Comparison of ENCODE assay signal across 15 cellular contexts in the genomic region with DNA sequence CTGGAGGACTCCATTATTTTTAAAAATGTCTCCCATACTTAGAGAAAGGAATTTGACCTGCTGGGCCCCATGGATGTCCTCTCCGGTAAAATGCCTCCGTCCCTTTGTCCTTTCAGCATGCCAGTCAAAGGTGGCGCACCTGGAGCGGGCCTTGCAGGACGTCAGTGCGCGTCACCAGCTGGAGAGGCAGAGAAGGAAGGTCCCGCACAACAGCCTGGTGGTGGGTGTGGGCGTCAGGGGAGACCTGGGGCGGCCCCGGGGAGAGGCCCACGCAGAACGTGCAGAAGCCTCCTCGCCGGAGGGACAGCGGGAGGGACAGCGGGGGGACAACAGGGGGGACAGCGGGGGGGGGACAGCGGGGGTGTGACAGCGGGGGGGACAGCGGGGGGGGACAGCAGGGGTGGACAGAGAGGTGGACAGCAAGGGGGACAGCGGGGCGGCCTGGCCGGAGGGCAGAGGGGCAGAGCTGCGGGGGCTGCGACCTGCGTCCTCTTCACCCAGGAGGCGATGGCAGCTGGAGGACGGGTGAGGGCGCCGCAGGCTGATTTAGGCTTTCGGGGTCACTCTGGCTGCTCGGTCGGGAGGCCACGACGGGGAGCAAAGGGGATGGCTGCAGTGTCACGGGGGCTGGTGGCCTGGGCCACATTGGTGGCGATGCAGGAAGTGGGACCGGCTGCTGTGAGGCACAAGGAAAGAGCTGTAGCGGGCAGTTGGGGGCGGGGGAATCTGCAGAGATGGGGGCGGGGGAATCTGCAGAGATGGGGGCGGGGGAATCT. TPM values are rescaled to one million over a fixed set of nuclear protein-coding genes. Genes with fewer than 3 reads are reported as not detected.
DNase-seq lines count a peak whose midpoint lies in the region; ATAC-seq and TF ChIP-seq lines count a peak whose summit lies in the region.
"Had no signal": no experiment of that assay in that cellular context is flagged by ENCODE, and none has a peak within 500 bp of the region (broad histone marks: within the 10 kb centered on the region; RNA-seq: fewer than 3 reads in every experiment).

No MANE protein-coding gene starts in this region.

- TF ChIP-seq CTCF in upper lobe of right lung (IDR thresholded peaks at IDR 0.05), result no peak

- peak; percentile 13 for DNase-seq in NOMO-1 treated with DMSO at 0.1 percent for 48 hours (lab: John Stamatoyannopoulos, UW; ENCODE audit: unreplicated experiment)
- DNase-seq in NOMO-1 treated with dmso at 0.1 percent for 144 hours (lab: John Stamatoyannopoulos, UW; ENCODE audit: unreplicated experiment), result no peak
- no peak for DNase-seq in T-helper 17 cell
- DNase-seq in left colon, result no peak
- peak; percentile 54 for DNase-seq in upper lobe of right lung
- no peak for DNase-seq in activated T-cell treated with anti-CD3 and anti-CD28 coated beads, Interleukin-2, amount 50 U/mL, for 24 hours
- no peak for DNase-seq in NCI-H82 (lab: John Stamatoyannopoulos, UW)
- DNase-seq in dedifferentiated amniotic fluid mesenchymal stem cell (ENCODE audit: extremely low spot score), result no peak
- DNase-seq: NCI-H1092, NCI-H748 treated with DMSO at 0.1 percent for 48 hours, nephron progenitor cell, SJCRH30 had no signal

- H3K4me3 ChIP-seq in upper lobe of right lung, result no peak overlapping the region
- H3K4me3 ChIP-seq: SJCRH30 had no signal

- H3K9me3 Mint-ChIP-seq in activated T-cell treated with anti-CD3 and anti-CD28 coated beads, Interleukin-2, amount 50 U/mL, for 24 hours, result no peaks in the 10 kb centered on the region
- H3K9me3 Mint-ChIP-seq: nephron progenitor cell had no signal

- intact Hi-C loops in left colon (cut with DNase I, micrococcal nuclease) (no loop called here), upper lobe of right lung (cut with DNase I) (no loop called here)

- peaks cover 11% of the 10 kb centered on the region for H3K27me3 Mint-ChIP-seq in T-helper 17 cell
- peaks cover 6% of the 10 kb centered on the region for H3K27me3 Mint-ChIP-seq in activated T-cell treated with anti-CD3 and anti-CD28 coated beads, Interleukin-2, amount 50 U/mL, for 24 hours

- no peaks in the 10 kb centered on the region for H3K27me3 ChIP-seq in upper lobe of right lung
- H3K27me3 ChIP-seq: SJCRH30 had no signal

- H3K36me3 ChIP-seq in upper lobe of right lung, result no peaks in the 10 kb centered on the region
- H3K36me3 ChIP-seq: SJCRH30 had no signal

- H3K4me1 ChIP-seq in upper lobe of right lung, result no peaks in the 10 kb centered on the region
- H3K4me1 ChIP-seq: SJCRH30 had no signal

- peak overlapping the region; percentile 76 for H3K4me3 Mint-ChIP-seq in T-helper 17 cell
- no peak overlapping the region for H3K4me3 Mint-ChIP-seq in activated T-cell treated with anti-CD3 and anti-CD28 coated beads, Interleukin-2, amount 50 U/mL, for 24 hours
- H3K4me3 Mint-ChIP-seq: activated naive CD8-positive, alpha-beta T cell had no signal

- H3K36me3 Mint-ChIP-seq in T-helper 17 cell (ENCODE audit: low read depth), result peaks cover 2% of the 10 kb centered on the region
- no peaks in the 10 kb centered on the region for H3K36me3 Mint-ChIP-seq in activated T-cell treated with anti-CD3 and anti-CD28 coated beads, Interleukin-2, amount 50 U/mL, for 24 hours (ENCODE audit: low read depth)
- H3K36me3 Mint-ChIP-seq: activated naive CD8-positive, alpha-beta T cell had no signal

- H3K27ac Mint-ChIP-seq in T-helper 17 cell, result no peak overlapping the region
- H3K27ac Mint-ChIP-seq in activated T-cell treated with anti-CD3 and anti-CD28 coated beads, Interleukin-2, amount 50 U/mL, for 24 hours, result no peak overlapping the region
- H3K27ac Mint-ChIP-seq: activated naive CD8-positive, alpha-beta T cell had no signal

- H3K9me3 ChIP-seq in T-helper 17 cell (ENCODE audit: control insufficient read depth, low read length, poor library complexity, severe bottlenecking), result no peaks in the 10 kb centered on the region
- no peaks in the 10 kb centered on the region for H3K9me3 ChIP-seq in upper lobe of right lung
- H3K9me3 ChIP-seq: SJCRH30 had no signal

- H3K4me1 Mint-ChIP-seq in T-helper 17 cell, result peaks cover 2% of the 10 kb centered on the region
- H3K4me1 Mint-ChIP-seq in activated T-cell treated with anti-CD3 and anti-CD28 coated beads, Interleukin-2, amount 50 U/mL, for 24 hours (ENCODE audit: low read depth), result no peaks in the 10 kb centered on the region

- no peak overlapping the region for H3K27ac ChIP-seq in upper lobe of right lung
- H3K27ac ChIP-seq: SJCRH30 had no signal

- ATAC-seq in T-helper 17 cell (no peak), left colon (peak; percentile 54), upper lobe of right lung (no peak)

RNA-seq across cellular contexts. Expression of a gene that starts 0.9 kb away (rescaled TPM):
- not detected for total RNA-seq in T-helper 17 cell
- under 1 TPM; 0.22 to 0.27 TPM for total RNA-seq in left colon
- total RNA-seq in upper lobe of right lung, result 0.96 TPM
- total RNA-seq: glomerular endothelial cell, skeletal muscle tissue had no signal

Comparison
In these comparisons a context has a peak if more than half of its experiments do, and no peak if none do; other contexts are left out.
1. DNase-seq: peak in NOMO-1 treated with DMSO at 0.1 percent for 48 hours (single experiment) and upper lobe of right lung (single experiment); none in NOMO-1 treated with dmso at 0.1 percent for 144 hours (single experiment), T-helper 17 cell (0 of 3), left colon (0 of 2), activated T-cell treated with anti-CD3 and anti-CD28 coated beads, Interleukin-2, amount 50 U/mL, for 24 hours (single experiment), NCI-H82 (single experiment) and dedifferentiated amniotic fluid mesenchymal stem cell (single experiment).